ENCODE assay signal across 22 cellular contexts in the genomic region with DNA sequence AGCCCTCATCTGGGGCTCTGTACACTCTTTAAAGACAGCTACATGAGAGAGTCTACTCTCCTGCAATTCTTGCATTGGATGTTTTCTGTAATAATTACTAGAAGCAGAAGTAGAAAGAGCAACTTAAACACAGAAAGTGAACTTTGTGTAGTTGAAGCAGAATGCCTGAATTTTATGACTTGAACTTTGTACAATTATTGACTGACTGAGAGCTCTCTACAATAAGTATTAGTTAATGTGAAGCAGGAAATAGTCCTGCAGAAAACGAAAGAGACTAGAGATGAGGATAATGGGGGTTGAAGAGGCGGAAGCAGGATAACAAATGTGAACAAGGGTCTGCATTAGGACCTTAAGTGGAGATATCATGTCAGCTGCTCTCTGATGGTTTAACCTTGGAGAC.
"Had no signal": no experiment of that assay in that cellular context is flagged by ENCODE, and none has a peak within 500 bp of the region (broad histone marks: within the 10 kb centered on the region; RNA-seq: fewer than 3 reads in every experiment).

No MANE protein-coding gene starts in this region.

- H3K4me3 ChIP-seq: colonic mucosa, esophagus muscularis mucosa, gastroesophageal sphincter, heart left ventricle, lung, neural progenitor cell, sigmoid colon, thoracic aorta, tibial nerve, upper lobe of right lung, uterus had no signal

- ATAC-seq: foreskin keratinocyte; gastroesophageal sphincter; heart left ventricle; left cardiac atrium; naive thymus-derived CD4-positive, alpha-beta T cell; stimulated activated naive B cell treated with anti-CD40 and anti-IgM and Interleukin-4, amounts not matched to agents 10 μg/mL and 1 μg/mL and 100 μg/mL, for 72 hours; upper lobe of right lung had no signal

- H3K27me3 ChIP-seq: colonic mucosa, esophagus muscularis mucosa, gastroesophageal sphincter, neural progenitor cell, sigmoid colon, tibial nerve, uterus had no signal

- H3K27ac ChIP-seq: colonic mucosa, esophagus muscularis mucosa, foreskin keratinocyte, gastroesophageal sphincter, heart left ventricle, neural progenitor cell, parathyroid adenoma, sigmoid colon, thoracic aorta, tibial nerve, upper lobe of right lung, uterus had no signal

- H3K9me3 ChIP-seq: colonic mucosa, uterus had no signal

- H3K4me1 ChIP-seq: colonic mucosa, foreskin keratinocyte, heart left ventricle, neural progenitor cell, parathyroid adenoma, sigmoid colon, upper lobe of right lung, uterus had no signal

- H3K36me3 ChIP-seq: colonic mucosa, esophagus muscularis mucosa, gastroesophageal sphincter, heart left ventricle, neural progenitor cell, sigmoid colon, thoracic aorta, tibial nerve, upper lobe of right lung, uterus had no signal

- DNase-seq: colonic mucosa; effector memory CD4-positive, alpha-beta T cell; foreskin keratinocyte; heart left ventricle; hippocampal formation; left cardiac atrium; naive thymus-derived CD4-positive, alpha-beta T cell; sigmoid colon; stimulated activated CD4-positive, alpha-beta T cell treated with anti-CD3 and anti-CD28 coated beads, Interleukin-15, amount 100 ng/mL, for 24 hours; stimulated activated CD4-positive, alpha-beta T cell treated with anti-CD3 and anti-CD28 coated beads, Interleukin-2, amount 100 ng/mL, for 48 hours; stimulated activated naive B cell treated with anti-CD40 and anti-IgM and Interleukin-4, amounts not matched to agents 10 μg/mL and 1 μg/mL and 100 μg/mL, for 72 hours; upper lobe of right lung; uterus had no signal

- FAIRE-seq: endothelial cell of umbilical vein, islet of Langerhans had no signal
